ENCODE assay signal across 1 cellular context in genomic region chr17:39147221-39148185, GRCh38.
TF ChIP-seq lines count a peak whose summit lies in the region.

No MANE protein-coding gene starts in this region.

TF ChIP-seq in K562, 482 proteins besides CTCF, POLR2A, EP300 and RAD21:
- no peak for TF ChIP-seq PTBP1 (IDR thresholded peaks at IDR 0.05; ENCODE audit: low read depth, low read length)
- TF ChIP-seq HMG20B (CRISPR knock-in tag; IDR thresholded peaks at IDR 0.05) = no peak
- TF ChIP-seq DMBX1 (CRISPR knock-in tag; IDR thresholded peaks at IDR 0.05; ENCODE audit: borderline replicate concordance) = no peak
- no peak for TF ChIP-seq HOMEZ (CRISPR knock-in tag; IDR thresholded peaks at IDR 0.05)
- TF ChIP-seq FOXJ2 (tag; IDR thresholded peaks at IDR 0.05) = no peak
- no peak for TF ChIP-seq TAF7 (tag; IDR thresholded peaks at IDR 0.05)
- TF ChIP-seq CBFA2T3 (IDR thresholded peaks at IDR 0.05) = no peak
- no peak for TF ChIP-seq KAT7 (CRISPR knock-in tag; IDR thresholded peaks at IDR 0.05; ENCODE audit: borderline replicate concordance)
- no peak for TF ChIP-seq BCLAF1 (IDR thresholded peaks at IDR 0.05; ENCODE audit: borderline replicate concordance in 1 of 2, control insufficient read depth in 1 of 2, low read depth in 2 of 2, low read length in 1 of 2)
- no peak for TF ChIP-seq BRD4 (IDR thresholded peaks at IDR 0.05)
- no peak for TF ChIP-seq MLX (CRISPR knock-in tag; conservative IDR thresholded peaks at IDR 0.05)
- TF ChIP-seq ZNF217 (CRISPR knock-in tag; IDR thresholded peaks at IDR 0.05) = no peak
- TF ChIP-seq TCF15 (CRISPR knock-in tag; IDR thresholded peaks at IDR 0.05) = no peak
- TF ChIP-seq PREB (CRISPR knock-in tag; IDR thresholded peaks at IDR 0.05) = no peak
- no peak for TF ChIP-seq CREB1 (IDR thresholded peaks at IDR 0.05)
- no peak for TF ChIP-seq CREB1 (CRISPR knock-in tag; IDR thresholded peaks at IDR 0.05)
- no peak for TF ChIP-seq SOX6 (IDR thresholded peaks at IDR 0.05)
- TF ChIP-seq MTF1 (CRISPR knock-in tag; IDR thresholded peaks at IDR 0.05; ENCODE audit: borderline replicate concordance) = no peak
